1 cellular context compared by ENCODE assay signal in the genomic region with DNA sequence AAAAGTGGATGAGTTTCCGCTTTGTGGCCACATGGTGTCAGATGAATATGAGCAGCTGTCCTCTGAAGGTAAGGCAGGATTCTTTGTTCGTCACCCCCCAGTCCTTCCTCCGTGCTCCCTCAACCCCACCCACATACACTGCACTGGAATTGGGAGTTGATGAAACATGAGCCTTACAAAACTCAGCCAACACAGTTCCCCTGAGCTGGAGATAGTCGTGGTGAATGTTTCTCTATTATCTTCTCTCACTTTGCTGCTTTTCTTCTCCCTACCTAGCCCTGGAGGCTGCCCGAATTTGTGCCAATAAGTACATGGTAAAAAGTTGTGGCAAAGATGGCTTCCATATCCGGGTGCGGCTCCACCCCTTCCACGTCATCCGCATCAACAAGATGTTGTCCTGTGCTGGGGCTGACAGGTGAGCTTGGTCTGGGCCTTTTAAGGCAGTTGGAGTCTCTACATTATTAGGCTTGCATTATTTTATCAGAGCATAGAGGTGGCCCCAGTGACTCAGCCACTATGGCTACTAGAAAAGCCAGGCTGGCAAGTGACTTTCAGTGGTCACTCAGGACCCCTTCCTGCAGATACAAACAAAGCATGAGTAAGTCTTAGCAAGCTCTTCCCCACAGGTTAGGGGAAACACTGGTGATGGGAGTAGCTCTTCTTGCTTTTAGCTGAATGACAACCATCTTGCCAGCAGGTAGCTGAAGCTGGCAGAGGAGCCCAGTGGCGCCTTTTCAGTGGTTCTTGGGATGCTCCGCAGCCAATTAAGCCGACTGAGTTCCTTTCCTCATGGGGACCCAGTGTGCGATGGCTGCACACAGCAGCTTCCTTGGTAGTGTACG.
TF ChIP-seq lines count a peak whose summit lies in the region.

No MANE protein-coding gene starts in this region.

TF ChIP-seq in K562, 482 proteins besides CTCF, POLR2A, EP300 and RAD21 (continued from another document):
- TF ChIP-seq, protein P1, sequence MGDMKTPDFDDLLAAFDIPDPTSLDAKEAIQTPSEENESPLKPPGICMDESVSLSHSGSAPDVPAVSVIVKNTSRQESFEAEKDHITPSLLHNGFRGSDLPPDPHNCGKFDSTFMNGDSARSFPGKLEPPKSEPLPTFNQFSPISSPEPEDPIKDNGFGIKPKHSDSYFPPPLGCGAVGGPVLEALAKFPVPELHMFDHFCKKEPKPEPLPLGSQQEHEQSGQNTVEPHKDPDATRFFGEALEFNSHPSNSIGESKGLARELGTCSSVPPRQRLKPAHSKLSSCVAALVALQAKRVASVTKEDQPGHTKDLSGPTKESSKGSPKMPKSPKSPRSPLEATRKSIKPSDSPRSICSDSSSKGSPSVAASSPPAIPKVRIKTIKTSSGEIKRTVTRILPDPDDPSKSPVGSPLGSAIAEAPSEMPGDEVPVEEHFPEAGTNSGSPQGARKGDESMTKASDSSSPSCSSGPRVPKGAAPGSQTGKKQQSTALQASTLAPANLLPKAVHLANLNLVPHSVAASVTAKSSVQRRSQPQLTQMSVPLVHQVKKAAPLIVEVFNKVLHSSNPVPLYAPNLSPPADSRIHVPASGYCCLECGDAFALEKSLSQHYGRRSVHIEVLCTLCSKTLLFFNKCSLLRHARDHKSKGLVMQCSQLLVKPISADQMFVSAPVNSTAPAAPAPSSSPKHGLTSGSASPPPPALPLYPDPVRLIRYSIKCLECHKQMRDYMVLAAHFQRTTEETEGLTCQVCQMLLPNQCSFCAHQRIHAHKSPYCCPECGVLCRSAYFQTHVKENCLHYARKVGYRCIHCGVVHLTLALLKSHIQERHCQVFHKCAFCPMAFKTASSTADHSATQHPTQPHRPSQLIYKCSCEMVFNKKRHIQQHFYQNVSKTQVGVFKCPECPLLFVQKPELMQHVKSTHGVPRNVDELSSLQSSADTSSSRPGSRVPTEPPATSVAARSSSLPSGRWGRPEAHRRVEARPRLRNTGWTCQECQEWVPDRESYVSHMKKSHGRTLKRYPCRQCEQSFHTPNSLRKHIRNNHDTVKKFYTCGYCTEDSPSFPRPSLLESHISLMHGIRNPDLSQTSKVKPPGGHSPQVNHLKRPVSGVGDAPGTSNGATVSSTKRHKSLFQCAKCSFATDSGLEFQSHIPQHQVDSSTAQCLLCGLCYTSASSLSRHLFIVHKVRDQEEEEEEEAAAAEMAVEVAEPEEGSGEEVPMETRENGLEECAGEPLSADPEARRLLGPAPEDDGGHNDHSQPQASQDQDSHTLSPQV (IDR thresholded peaks at IDR 0.05) = peak; percentile 45
- TF ChIP-seq FOXM1 (IDR thresholded peaks at IDR 0.05; ENCODE audit: low read depth) (no peak), FOXM1 (CRISPR knock-in tag; IDR thresholded peaks at IDR 0.05; ENCODE audit: low read depth) (peak; percentile 24; the same call in 1 of the 2 replicates), ZNF778 (CRISPR knock-in tag; IDR thresholded peaks at IDR 0.05) (no peak), CHD1 (IDR thresholded peaks at IDR 0.05; ENCODE audit: low read length) (peak; percentile 7), ZNF699 (CRISPR knock-in tag; IDR thresholded peaks at IDR 0.05; ENCODE audit: insufficient replicate concordance) (no peak)
